ENCODE assay signal across 27 cellular contexts in genomic region chr3:7621645-7622044, GRCh38.
"Had no signal": no experiment of that assay in that cellular context is flagged by ENCODE, and none has a peak within 500 bp of the region (broad histone marks: within the 10 kb centered on the region; RNA-seq: fewer than 3 reads in every experiment).

No MANE protein-coding gene starts in this region.

- DNase-seq: stimulated activated CD4-positive, alpha-beta T cell treated with anti-CD3 and anti-CD28 coated beads, Interleukin-2, amount 100 ng/mL, for 48 hours; stimulated activated CD4-positive, alpha-beta T cell treated with anti-CD3 and anti-CD28 coated beads, Interleukin-4, amount 100 ng/mL, for 1 hour; stimulated activated CD4-positive, alpha-beta T cell treated with anti-CD3 and anti-CD28 coated beads, Interleukin-4, amount 100 ng/mL, for 24 hours; stimulated activated CD4-positive, alpha-beta T cell treated with anti-CD3 and anti-CD28 coated beads, Interleukin-4, amount 100 ng/mL, for 4 hours; stimulated activated CD8-positive, alpha-beta memory T cell treated with anti-CD3 and anti-CD28 coated beads, Interleukin-4, amount 100 ng/mL, for 48 hours; stimulated activated naive B cell treated with anti-CD40 and anti-IgM and Interleukin-4, amounts not matched to agents 10 μg/mL and 1 μg/mL and 100 μg/mL, for 72 hours; stimulated activated naive CD4-positive, alpha-beta T cell; stimulated activated naive CD4-positive, alpha-beta T cell treated with Interleukin-2 at 50 U/mL for 16 hours; stimulated activated naive CD8-positive, alpha-beta T cell treated with anti-CD3 and anti-CD28 coated beads, Interleukin-15, amount 100 ng/mL, for 72 hours; stimulated activated naive CD8-positive, alpha-beta T cell treated with anti-CD3 and anti-CD28 coated beads, Interleukin-15, Interleukin-2, amounts not matched to agents 100 U/mL and 50 U/mL, for 24 hours; stomach; substantia nigra; testis; thyroid gland; tibial artery; transverse colon; trophoblast cell; upper lobe of left lung; upper lobe of right lung; uterus had no signal

- H3K36me3 ChIP-seq: stomach, suprapubic skin, thoracic aorta, thyroid gland, tibial artery, tibial nerve, transverse colon, upper lobe of left lung, upper lobe of right lung, uterus, vagina had no signal

- H3K27ac ChIP-seq: stomach, suprapubic skin, testis, thoracic aorta, thyroid gland, tibial artery, tibial nerve, transverse colon, upper lobe of left lung, upper lobe of right lung, uterus, vagina had no signal

- FAIRE-seq: urothelium cell line had no signal

- H3K4me3 ChIP-seq: stomach, suprapubic skin, testis, thoracic aorta, thyroid gland, tibial artery, tibial nerve, transverse colon, upper lobe of left lung, upper lobe of right lung, uterus, vagina had no signal

- H3K9me3 ChIP-seq: stomach, suprapubic skin, testis, thoracic aorta, thyroid gland, tibial artery, tibial nerve, transverse colon, upper lobe of left lung, upper lobe of right lung, uterus, vagina had no signal

- H3K27me3 ChIP-seq: stomach, suprapubic skin, testis, thyroid gland, tibial artery, tibial nerve, transverse colon, upper lobe of left lung, upper lobe of right lung, uterus, vagina had no signal

- ATAC-seq: stimulated activated effector memory CD8-positive, alpha-beta T cell treated with anti-CD3 and anti-CD28 coated beads, Interleukin-12 subunit alpha, Interleukin-12 subunit beta, amount 100 ng/mL, for 72 hours; stimulated activated memory B cell treated with anti-CD40 and anti-IgM and Interleukin-4, amounts not matched to agents 10 μg/mL and 1 μg/mL and 100 μg/mL, for 72 hours; stimulated activated naive B cell treated with anti-CD40 and anti-IgM and Interleukin-4, amounts not matched to agents 10 μg/mL and 1 μg/mL and 100 μg/mL, for 72 hours; stimulated activated naive CD8-positive, alpha-beta T cell treated with anti-CD3 and anti-CD28 coated beads, Interleukin-15, amount 100 ng/mL, for 72 hours; stimulated activated naive CD8-positive, alpha-beta T cell treated with anti-CD3 and anti-CD28 coated beads, Interleukin-15, Interleukin-2, amounts not matched to agents 100 U/mL and 50 U/mL, for 24 hours; upper lobe of right lung had no signal

- H3K4me1 ChIP-seq: suprapubic skin, testis, thyroid gland, tibial nerve, transverse colon, upper lobe of left lung, upper lobe of right lung, uterus, vagina had no signal
